Comparison of ENCODE assay signal across 8 cellular contexts in the genomic region with DNA sequence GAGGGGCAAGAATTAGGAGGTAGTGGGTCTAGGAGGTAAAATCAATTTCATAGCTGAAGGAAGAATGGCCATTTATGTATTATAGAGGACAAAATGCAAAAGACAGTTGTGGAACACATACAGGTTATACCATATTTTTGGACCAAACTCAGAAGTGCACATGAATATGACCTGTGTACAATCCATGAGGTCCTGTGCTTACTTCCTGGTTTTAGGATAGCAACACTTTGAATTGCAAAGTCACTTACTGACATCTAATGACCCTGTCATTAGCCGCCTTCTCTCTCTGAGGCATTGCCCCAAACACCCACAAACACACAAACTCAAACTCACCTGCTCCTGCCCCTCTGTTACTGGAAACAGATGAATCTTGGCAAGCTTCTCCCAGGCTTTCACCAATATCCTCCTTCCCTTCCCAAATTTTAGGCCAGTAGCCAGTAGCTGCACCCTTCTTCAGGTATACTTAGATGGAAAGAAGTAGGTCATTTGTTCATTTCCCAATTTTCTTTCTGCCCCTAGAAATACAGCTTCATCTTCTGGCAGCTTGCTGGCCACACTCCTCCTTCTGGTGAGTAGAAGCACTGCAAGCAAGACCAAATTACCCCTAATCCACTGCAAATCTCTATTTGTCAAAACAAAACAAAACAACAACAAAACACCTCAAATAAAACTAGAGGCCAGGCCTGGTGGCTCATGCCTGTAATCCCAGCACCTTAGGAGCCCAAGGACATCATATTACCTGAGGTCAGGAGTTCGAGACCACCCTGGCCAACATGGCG. TPM values are rescaled to one million over a fixed set of nuclear protein-coding genes. Genes with fewer than 3 reads are reported as not detected.
DNase-seq lines count a peak whose midpoint lies in the region; ATAC-seq and TF ChIP-seq lines count a peak whose summit lies in the region.

No MANE protein-coding gene starts in this region.

- H3K27ac Mint-ChIP-seq in memory B cell: no peak overlapping the region

- H3K4me1 ChIP-seq in mammary epithelial cell (ENCODE audit: insufficient read depth, low read length): peaks cover 6% of the 10 kb centered on the region

- TF ChIP-seq CTCF in mammary epithelial cell (conservative IDR thresholded peaks at IDR 0.05 in 1 of 2, IDR thresholded peaks at IDR 0.05 in 1 of 2; ENCODE audit: extremely low read depth in 1 of 2, insufficient read depth in 1 of 2, low read depth in 1 of 2, low read length in 2 of 2): peak; percentile 80 to 89

- no peaks in the 10 kb centered on the region for H3K9me3 ChIP-seq in mammary epithelial cell (replicated peaks; ENCODE audit: insufficient read depth, low read length)

- 97% methylated on average over 3 of the region's 3 CpGs for WGBS in mammary epithelial cell (ENCODE audit: low coverage, missing lambda C conversion rate)

- DNase-seq in DMS 273 (lab: John Stamatoyannopoulos, UW; ENCODE audit: unreplicated experiment): peak; percentile 55
- no peak for DNase-seq in DMS 273 treated with DMSO at 0.1 percent for 48 hours (lab: John Stamatoyannopoulos, UW)
- peak; percentile 36 to 72 for DNase-seq in Kasumi-1 (lab: John Stamatoyannopoulos, UW)
- no peak for DNase-seq in mammary epithelial cell
- peak; percentile 15 to 45 for DNase-seq in memory B cell (ENCODE audit: low spot score in 2 of 2)
- DNase-seq in NCI-H526 treated with DMSO at 0.1 percent for 48 hours (lab: John Stamatoyannopoulos, UW): no peak

- no TSS peak for BruUV-seq in mammary epithelial cell (replicated peaks; lab: Mats Ljungman, UMichigan)

- H3K4me3 ChIP-seq in mammary epithelial cell (replicated peaks in 1 of 3; ENCODE audit: insufficient read depth in 1 of 3, low read depth in 2 of 3, low read length in 3 of 3): no peak overlapping the region

- in situ Hi-C loops in mammary epithelial cell (cut with MboI; ENCODE audit: low sequenced_read_pairs in 2 of 2): loop anchor here in 1 of 2 donors (10.0 kb wide), 1 partner anchor 63 kb away; no protein-coding TSS in a partner anchor

- H3K9me3 Mint-ChIP-seq in memory B cell: no peaks in the 10 kb centered on the region

- H3K9ac ChIP-seq in mammary epithelial cell (ENCODE audit: insufficient read depth, low read length): no peak overlapping the region

- no peaks in the 10 kb centered on the region for H3K4me1 Mint-ChIP-seq in memory B cell

- CTCF ChIA-PET in mammary epithelial cell (lab: Charles Lee; ENCODE audit: low non-redundant PET): interaction anchor here (0.6 to 1.8 kb wide), 5 partner anchors 34 to 508 kb away, joined by 3 to 40 read pairs (median 5); no protein-coding TSS in a partner anchor

- no peaks in the 10 kb centered on the region for H4K20me1 ChIP-seq in mammary epithelial cell (ENCODE audit: insufficient read depth, low read length)

- ATAC-seq in GM18909 (IDR thresholded peaks at IDR 0.05; ENCODE audit: poor library complexity, unreplicated experiment) (peak; percentile 76), memory B cell (ENCODE audit: low read depth) (peak; percentile 63), GM19328 (IDR thresholded peaks at IDR 0.05; ENCODE audit: unreplicated experiment) (no peak)

- no peaks in the 10 kb centered on the region for H3K36me3 Mint-ChIP-seq in memory B cell

- H2AFZ ChIP-seq in mammary epithelial cell (ENCODE audit: low read depth, low read length): no peak overlapping the region

- no peaks in the 10 kb centered on the region for H3K27me3 ChIP-seq in mammary epithelial cell (ENCODE audit: insufficient read depth, low read length)

- no peak overlapping the region for H3K27ac ChIP-seq in mammary epithelial cell (ENCODE audit: insufficient read depth, low read depth, low read length)

- no peaks in the 10 kb centered on the region for H3K36me3 ChIP-seq in mammary epithelial cell (ENCODE audit: insufficient read depth, low read length)

- dilution Hi-C loops in mammary epithelial cell (cut with HindIII; ENCODE audit: low sequenced_read_pairs): loop anchor here (5.0 kb wide), 2 partner anchors 71 to 101 kb away; no protein-coding TSS in a partner anchor

- H3K4me3 Mint-ChIP-seq in memory B cell: no peak overlapping the region

- H3K79me2 ChIP-seq in mammary epithelial cell (ENCODE audit: insufficient read depth, low read length): no peaks in the 10 kb centered on the region

- H3K27me3 Mint-ChIP-seq in memory B cell: peaks cover 1% of the 10 kb centered on the region

- intact Hi-C loops in mammary epithelial cell (cut with micrococcal nuclease): loop anchor here (1.0 to 10.0 kb wide), 3 partner anchors 33 to 503 kb away; partner anchors contain the start of gene EVI5

- no peak overlapping the region for H3K4me2 ChIP-seq in mammary epithelial cell (ENCODE audit: insufficient read depth, low read depth, low read length)

RNA-seq across cellular contexts. Expression of gene RPL5, which starts 13.7 kb away (rescaled TPM):
- total RNA-seq in mammary epithelial cell: 1,000 to 10,000 TPM; 1,045 to 1,097 TPM
- polyA plus RNA-seq in mammary epithelial cell: 1,681 TPM
- polyA minus RNA-seq in mammary epithelial cell: 816 TPM

RNA-seq across cellular contexts. Expression of gene EVI5, which starts 33.3 kb away (rescaled TPM):
- total RNA-seq in mammary epithelial cell: 10 to 100 TPM; 30.3 to 43.3 TPM
- 14.2 TPM for polyA plus RNA-seq in mammary epithelial cell
- 21.6 TPM for polyA minus RNA-seq in mammary epithelial cell

Comparison
In these comparisons a context has a peak if more than half of its experiments do, and no peak if none do; other contexts are left out.
1. DNase-seq: peak in DMS 273 (single experiment), Kasumi-1 (2 of 2) and memory B cell (2 of 2); none in DMS 273 treated with DMSO at 0.1 percent for 48 hours (single experiment), mammary epithelial cell (single experiment) and NCI-H526 treated with DMSO at 0.1 percent for 48 hours (single experiment).